Comparison of ENCODE assay signal across 14 cellular contexts in genomic region chr16:2913603-2914002, GRCh38. TPM values are rescaled to one million over a fixed set of nuclear protein-coding genes. Genes with fewer than 3 reads are reported as not detected.
DNase-seq lines count a peak whose midpoint lies in the region; ATAC-seq and TF ChIP-seq lines count a peak whose summit lies in the region.
"Had no signal": no experiment of that assay in that cellular context is flagged by ENCODE, and none has a peak within 500 bp of the region (broad histone marks: within the 10 kb centered on the region; RNA-seq: fewer than 3 reads in every experiment).

No MANE protein-coding gene starts in this region.

- no peaks in the 10 kb centered on the region for H3K9me2 ChIP-seq in PC-9 (ENCODE audit: insufficient read depth)

- H3F3A ChIP-seq in PC-9 (ENCODE audit: insufficient read depth, low read depth) = peaks cover 39% of the 10 kb centered on the region; the same call in 1 of the 2 replicates

- H3K27me3 ChIP-seq in PC-9 (ENCODE audit: insufficient read depth, low read depth) (no peaks in the 10 kb centered on the region), psoas muscle (ENCODE audit: insufficient read depth in 3 of 3, low read length in 2 of 3) (no peaks in the 10 kb centered on the region)
- H3K27me3 ChIP-seq: heart left ventricle had no signal

- H3K4me1 Mint-ChIP-seq in activated T-cell treated with anti-CD3 and anti-CD28 coated beads, Interleukin-2, amount 50 U/mL, for 24 hours (ENCODE audit: low read depth) = peaks cover 35% of the 10 kb centered on the region
- peaks cover 16 to 22% of the 10 kb centered on the region in 2 donors for H3K4me1 Mint-ChIP-seq in effector memory CD8-positive, alpha-beta T cell (ENCODE audit: low read depth in 2 of 2)

- H3K9me3 ChIP-seq in PC-9 (ENCODE audit: insufficient read depth, low read depth) (no peaks in the 10 kb centered on the region), psoas muscle (no peaks in the 10 kb centered on the region)
- H3K9me3 ChIP-seq: heart left ventricle, transverse colon had no signal

- no peaks in the 10 kb centered on the region for H3K9me3 Mint-ChIP-seq in activated T-cell treated with anti-CD3 and anti-CD28 coated beads, Interleukin-2, amount 50 U/mL, for 24 hours
- no peaks in the 10 kb centered on the region for H3K9me3 Mint-ChIP-seq in effector memory CD8-positive, alpha-beta T cell

- no peaks in the 10 kb centered on the region; the same call in 1 of the 2 replicates for H4K20me1 ChIP-seq in PC-9 (ENCODE audit: insufficient read depth)

- 0 out of 2 replicates have a peak, but pooled peaks cover 8% of the 10 kb centered on the region for H3K36me3 ChIP-seq in PC-9 (ENCODE audit: low read depth)
- H3K36me3 ChIP-seq in psoas muscle (ENCODE audit: insufficient read depth in 1 of 2, low read depth in 1 of 2) = peaks cover 0 to 38% of the 10 kb centered on the region in 2 donors

- no peaks in the 10 kb centered on the region for H3K27me3 Mint-ChIP-seq in activated T-cell treated with anti-CD3 and anti-CD28 coated beads, Interleukin-2, amount 50 U/mL, for 24 hours
- H3K27me3 Mint-ChIP-seq in effector memory CD8-positive, alpha-beta T cell = no peaks in the 10 kb centered on the region

- H3K27ac Mint-ChIP-seq in activated T-cell treated with anti-CD3 and anti-CD28 coated beads, Interleukin-2, amount 50 U/mL, for 24 hours = peak overlapping the region; percentile 13
- peak overlapping the region in 1 of 2 donors; percentile 10 for H3K27ac Mint-ChIP-seq in effector memory CD8-positive, alpha-beta T cell

- peak overlapping the region; percentile 95; the same call in 1 of the 2 replicates for H3K4me2 ChIP-seq in PC-9

- H3K4me3 ChIP-seq in PC-9 (no peak overlapping the region), psoas muscle (peak overlapping the region; percentile 93)

- no peak overlapping the region for H2AFZ ChIP-seq in PC-9

- no peak overlapping the region for H3K27ac ChIP-seq in PC-9
- H3K27ac ChIP-seq in psoas muscle = peak overlapping the region; percentile 95

- TF ChIP-seq CTCF in PC-9 (conservative IDR thresholded peaks at IDR 0.05) = no peak
- no peak for TF ChIP-seq CTCF in psoas muscle (IDR thresholded peaks at IDR 0.05)

- DNase-seq in activated T-cell treated with anti-CD3 and anti-CD28 coated beads, Interleukin-2, amount 50 U/mL, for 24 hours = no peak
- no peak for DNase-seq in activated T-cell treated with anti-CD3 and anti-CD28 coated beads for 4 hours
- DNase-seq in PC-9 = no peak
- no peak for DNase-seq in effector memory CD8-positive, alpha-beta T cell
- DNase-seq in psoas muscle = no peak
- DNase-seq: effector CD4-positive, alpha-beta T cell; NCI-H2171 treated with DMSO at 0.1 percent for 48 hours; transverse colon had no signal

- peaks cover 8% of the 10 kb centered on the region for H3K79me2 ChIP-seq in PC-9 (ENCODE audit: low read depth)

- POLR2A ChIA-PET in PC-9 (lab: Charles Lee; ENCODE audit: unreplicated experiment) = no interaction called here

- ATAC-seq in effector memory CD8-positive, alpha-beta T cell (replicated peaks) = no peak
- ATAC-seq in psoas muscle (no peak), GM21390 (IDR thresholded peaks at IDR 0.05; ENCODE audit: unreplicated experiment) (no peak), HG03354 (IDR thresholded peaks at IDR 0.05; ENCODE audit: poor library complexity, severe bottlenecking, unreplicated experiment) (no peak), HG02623 (IDR thresholded peaks at IDR 0.05; ENCODE audit: unreplicated experiment) (no peak)
- ATAC-seq: heart left ventricle had no signal

- BruUV-seq in PC-9 (replicated peaks; lab: Mats Ljungman, UMichigan) = no TSS peak

- CTCF ChIA-PET in PC-9 (lab: Charles Lee) = no interaction called here

- peak overlapping the region; percentile 91 for H3K4me3 Mint-ChIP-seq in activated T-cell treated with anti-CD3 and anti-CD28 coated beads, Interleukin-2, amount 50 U/mL, for 24 hours
- peak overlapping the region; percentile 85 to 92 for H3K4me3 Mint-ChIP-seq in effector memory CD8-positive, alpha-beta T cell

- 87 to 94% (median 88%) methylated on average over 7 of the region's 7 CpGs for whole genome bisulfite sequencing in psoas muscle, 3 donors

- H3K4me1 ChIP-seq in PC-9 (replicated peaks; ENCODE audit: insufficient read depth) = peaks cover 34% of the 10 kb centered on the region
- H3K4me1 ChIP-seq in psoas muscle = peaks cover 24% of the 10 kb centered on the region

- H3K36me3 Mint-ChIP-seq in activated T-cell treated with anti-CD3 and anti-CD28 coated beads, Interleukin-2, amount 50 U/mL, for 24 hours (ENCODE audit: low read depth) = peaks cover 36% of the 10 kb centered on the region
- peaks cover 25% of the 10 kb centered on the region for H3K36me3 Mint-ChIP-seq in effector memory CD8-positive, alpha-beta T cell (ENCODE audit: insufficient read depth)

- intact Hi-C loops in PC-9 (cut with micrococcal nuclease; ENCODE audit: unreplicated experiment) (no loop called here), psoas muscle (cut with DNase I) (no loop called here)

RNA-seq across cellular contexts. Expression of gene FLYWCH1, which starts 1.9 kb away (rescaled TPM):
- total RNA-seq in PC-9 (2021) (79.9 and 84.8 TPM in 2 replicates), psoas muscle (10 to 100 TPM; 33.0 to 55.5 (median 40.3) TPM)
- 10 to 100 TPM; 21.2 to 65.2 (median 24.7) TPM for polyA plus RNA-seq in psoas muscle

RNA-seq across cellular contexts. Expression of gene FLYWCH2, which starts 30.6 kb away (rescaled TPM):
- total RNA-seq in PC-9 (2021) = 41.5 and 50.1 TPM in 2 replicates
- 10 to 100 TPM; 14.1 to 15.7 (median 15.4) TPM for total RNA-seq in psoas muscle
- 10 to 100 TPM; 26.5 to 39.4 (median 35.5) TPM for polyA plus RNA-seq in psoas muscle

RNA-seq across cellular contexts. Expression of gene KREMEN2, which starts 50.5 kb away (rescaled TPM):
- total RNA-seq in PC-9 (2021) = 8.4 and 16.2 TPM in 2 replicates
- not detected for total RNA-seq in psoas muscle
- polyA plus RNA-seq in psoas muscle = under 1 TPM in 2 of 3 donors, not detected in 1; 0.01 to 0.04 TPM
- total RNA-seq: lung microvascular endothelial cell had no signal
- polyA plus RNA-seq: heart left ventricle had no signal

RNA-seq across cellular contexts. Expression of gene PAQR4, which starts 55.5 kb away (rescaled TPM):
- total RNA-seq in PC-9 (2021) (33.6 and 40.7 TPM in 2 replicates), psoas muscle (10 to 100 TPM in 1 of 4 donors, 1 to 10 TPM in 3; 4.6 to 15.9 (median 8.1) TPM)
- 10 to 100 TPM; 12.3 to 26.1 (median 15.0) TPM for polyA plus RNA-seq in psoas muscle

RNA-seq across cellular contexts. Expression of gene PRSS22, which starts 55.6 kb away (rescaled TPM):
- total RNA-seq in PC-9 (2021) (98.2 and 99.7 TPM in 2 replicates), psoas muscle (under 1 TPM in 1 of 4 donors, not detected in 3; 0.20 TPM)
- under 1 TPM in 2 of 3 donors, not detected in 1; 0.07 to 0.13 TPM for polyA plus RNA-seq in psoas muscle
- total RNA-seq: G401, heart left ventricle, lung microvascular endothelial cell had no signal
- polyA plus RNA-seq: heart left ventricle had no signal
